2 cellular contexts compared by ENCODE assay signal in the genomic region with DNA sequence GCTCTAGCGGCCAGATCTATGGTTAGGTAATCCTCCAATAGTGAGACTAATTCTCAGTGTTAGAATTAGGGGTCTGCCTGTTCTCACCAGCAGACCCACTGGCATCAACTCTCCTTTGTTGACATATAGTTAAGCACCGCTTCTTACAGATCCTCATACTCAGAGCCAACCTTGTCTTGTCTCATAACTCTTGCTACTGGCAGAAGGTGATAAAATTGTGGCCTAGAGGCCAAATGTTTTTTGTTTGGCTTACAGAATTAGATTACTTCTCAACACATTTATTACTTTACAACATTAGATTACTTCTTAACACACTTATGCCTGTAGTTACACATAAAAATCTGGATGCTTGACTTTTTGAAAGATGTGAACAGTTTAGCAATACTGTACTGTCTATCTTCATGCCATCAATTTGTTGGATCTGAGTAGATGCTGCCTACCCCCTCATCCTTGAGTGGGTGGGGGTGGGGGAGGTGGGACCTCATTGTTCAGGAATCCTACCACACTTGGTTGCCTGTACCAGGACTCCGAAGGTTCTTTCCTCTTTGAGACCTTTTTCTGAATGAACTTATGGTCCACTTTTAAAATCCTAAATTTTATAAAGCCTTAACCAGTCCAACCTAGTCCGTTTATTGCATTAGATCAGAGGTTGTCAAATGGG.
TF ChIP-seq lines count a peak whose summit lies in the region.

No MANE protein-coding gene starts in this region.

TF ChIP-seq in HEK293T, 16 proteins besides CTCF, POLR2A, EP300 and RAD21:
- no peak for TF ChIP-seq FOXA1 (IDR thresholded peaks at IDR 0.05)
- TF ChIP-seq, protein P1, sequence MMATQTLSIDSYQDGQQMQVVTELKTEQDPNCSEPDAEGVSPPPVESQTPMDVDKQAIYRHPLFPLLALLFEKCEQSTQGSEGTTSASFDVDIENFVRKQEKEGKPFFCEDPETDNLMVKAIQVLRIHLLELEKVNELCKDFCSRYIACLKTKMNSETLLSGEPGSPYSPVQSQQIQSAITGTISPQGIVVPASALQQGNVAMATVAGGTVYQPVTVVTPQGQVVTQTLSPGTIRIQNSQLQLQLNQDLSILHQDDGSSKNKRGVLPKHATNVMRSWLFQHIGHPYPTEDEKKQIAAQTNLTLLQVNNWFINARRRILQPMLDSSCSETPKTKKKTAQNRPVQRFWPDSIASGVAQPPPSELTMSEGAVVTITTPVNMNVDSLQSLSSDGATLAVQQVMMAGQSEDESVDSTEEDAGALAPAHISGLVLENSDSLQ (IDR thresholded peaks at IDR 0.05) = peak; percentile 53; the same call in 1 of the 2 replicates

TF ChIP-seq in K562, 482 proteins besides CTCF, POLR2A, EP300 and RAD21:
- no peak for TF ChIP-seq ATF2 (CRISPR knock-in tag; IDR thresholded peaks at IDR 0.05)
- no peak for TF ChIP-seq ZNF644 (tag; IDR thresholded peaks at IDR 0.05; ENCODE audit: low read depth)
- TF ChIP-seq SMARCE1 (IDR thresholded peaks at IDR 0.05) = no peak
- 0 out of 2 replicates have a peak, but pooled peaks have one; percentile 29 for TF ChIP-seq EGR1 (conservative IDR thresholded peaks at IDR 0.05)
- TF ChIP-seq AFF1 (IDR thresholded peaks at IDR 0.05; ENCODE audit: low read depth in 1 of 2, partially characterized antibody in 2 of 2) = no peak
- no peak for TF ChIP-seq MAFG (tag; conservative IDR thresholded peaks at IDR 0.05)
- TF ChIP-seq SAP30 (IDR thresholded peaks at IDR 0.05; ENCODE audit: borderline replicate concordance, insufficient read depth, low read depth, low read length, poor library complexity, severe bottlenecking) = no peak
- TF ChIP-seq, protein P2, sequence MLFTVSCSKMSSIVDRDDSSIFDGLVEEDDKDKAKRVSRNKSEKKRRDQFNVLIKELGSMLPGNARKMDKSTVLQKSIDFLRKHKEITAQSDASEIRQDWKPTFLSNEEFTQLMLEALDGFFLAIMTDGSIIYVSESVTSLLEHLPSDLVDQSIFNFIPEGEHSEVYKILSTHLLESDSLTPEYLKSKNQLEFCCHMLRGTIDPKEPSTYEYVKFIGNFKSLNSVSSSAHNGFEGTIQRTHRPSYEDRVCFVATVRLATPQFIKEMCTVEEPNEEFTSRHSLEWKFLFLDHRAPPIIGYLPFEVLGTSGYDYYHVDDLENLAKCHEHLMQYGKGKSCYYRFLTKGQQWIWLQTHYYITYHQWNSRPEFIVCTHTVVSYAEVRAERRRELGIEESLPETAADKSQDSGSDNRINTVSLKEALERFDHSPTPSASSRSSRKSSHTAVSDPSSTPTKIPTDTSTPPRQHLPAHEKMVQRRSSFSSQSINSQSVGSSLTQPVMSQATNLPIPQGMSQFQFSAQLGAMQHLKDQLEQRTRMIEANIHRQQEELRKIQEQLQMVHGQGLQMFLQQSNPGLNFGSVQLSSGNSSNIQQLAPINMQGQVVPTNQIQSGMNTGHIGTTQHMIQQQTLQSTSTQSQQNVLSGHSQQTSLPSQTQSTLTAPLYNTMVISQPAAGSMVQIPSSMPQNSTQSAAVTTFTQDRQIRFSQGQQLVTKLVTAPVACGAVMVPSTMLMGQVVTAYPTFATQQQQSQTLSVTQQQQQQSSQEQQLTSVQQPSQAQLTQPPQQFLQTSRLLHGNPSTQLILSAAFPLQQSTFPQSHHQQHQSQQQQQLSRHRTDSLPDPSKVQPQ (CRISPR knock-in tag; IDR thresholded peaks at IDR 0.05; ENCODE audit: borderline replicate concordance) = no peak
- TF ChIP-seq, protein P3, sequence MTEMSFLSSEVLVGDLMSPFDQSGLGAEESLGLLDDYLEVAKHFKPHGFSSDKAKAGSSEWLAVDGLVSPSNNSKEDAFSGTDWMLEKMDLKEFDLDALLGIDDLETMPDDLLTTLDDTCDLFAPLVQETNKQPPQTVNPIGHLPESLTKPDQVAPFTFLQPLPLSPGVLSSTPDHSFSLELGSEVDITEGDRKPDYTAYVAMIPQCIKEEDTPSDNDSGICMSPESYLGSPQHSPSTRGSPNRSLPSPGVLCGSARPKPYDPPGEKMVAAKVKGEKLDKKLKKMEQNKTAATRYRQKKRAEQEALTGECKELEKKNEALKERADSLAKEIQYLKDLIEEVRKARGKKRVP (CRISPR knock-in tag; IDR thresholded peaks at IDR 0.05) = no peak
